In genomic region chr2:136115183-136115751, GRCh38 we compare ENCODE assay signal across 10 cellular contexts. TPM values are rescaled to one million over a fixed set of nuclear protein-coding genes. Genes with fewer than 3 reads are reported as not detected.
DNase-seq lines count a peak whose midpoint lies in the region; ATAC-seq and TF ChIP-seq lines count a peak whose summit lies in the region.
"Had no signal": no experiment of that assay in that cellular context is flagged by ENCODE, and none has a peak within 500 bp of the region (broad histone marks: within the 10 kb centered on the region; RNA-seq: fewer than 3 reads in every experiment).

No MANE protein-coding gene starts in this region.

- no peaks in the 10 kb centered on the region for H3K4me1 ChIP-seq in breast epithelium
- H3K4me1 ChIP-seq in upper lobe of left lung, result peaks cover 36 to 42% (median 39%) of the 10 kb centered on the region in 4 donors
- H3K4me1 ChIP-seq in heart left ventricle, result peaks cover 0 to 64% (median 19%) of the 10 kb centered on the region in 12 donors

- ATAC-seq in activated B cell treated with CpG ODN at 0.5 μM for 24 hours (ENCODE audit: low read depth), result no peak
- ATAC-seq in upper lobe of left lung (ENCODE audit: low FRiP score in 2 of 2), result no peak
- no peak for ATAC-seq in heart left ventricle
- ATAC-seq: activated CD4-positive, CD25-positive, alpha-beta regulatory T cell treated with anti-CD3 and anti-CD28 coated beads, Interleukin-2, amount 50 U/mL, for 24 hours had no signal

- no peaks in the 10 kb centered on the region for H3K9me3 ChIP-seq in breast epithelium
- H3K9me3 ChIP-seq in upper lobe of left lung, result no peaks in the 10 kb centered on the region
- H3K9me3 ChIP-seq in heart left ventricle, result no peaks in the 10 kb centered on the region

- TF ChIP-seq EP300 in upper lobe of left lung (IDR thresholded peaks at IDR 0.05), result no peak

- DNase-seq in breast epithelium (ENCODE audit: low spot score in 2 of 2), result no peak
- no peak for DNase-seq in MCF 10A (ENCODE audit: unreplicated experiment)
- no peak for DNase-seq in activated B cell treated with CpG ODN at 0.5 μM for 24 hours
- peak; percentile 20 for DNase-seq in medulla oblongata (ENCODE audit: extremely low spot score)
- DNase-seq in upper lobe of left lung, result no peak
- no peak for DNase-seq in NCI-H446 (lab: John Stamatoyannopoulos, UW)
- DNase-seq in DMS53 (lab: John Stamatoyannopoulos, UW), result no peak
- DNase-seq in heart left ventricle, result no peak
- DNase-seq: NCI-H2029 had no signal

- H3K27me3 ChIP-seq in breast epithelium (no peaks in the 10 kb centered on the region), upper lobe of left lung (no peaks in the 10 kb centered on the region), heart left ventricle (peaks cover 0 to 35% (median 29%) of the 10 kb centered on the region in 9 donors)

- H3K36me3 Mint-ChIP-seq in MCF 10A (ENCODE audit: insufficient read depth, unreplicated experiment), result peaks cover 17% of the 10 kb centered on the region
- H3K36me3 Mint-ChIP-seq in activated B cell treated with CpG ODN at 0.5 μM for 24 hours (ENCODE audit: low read depth), result peaks cover 60% of the 10 kb centered on the region

- POLR2A ChIA-PET in MCF 10A (lab: Yijun Ruan, JAX), result interaction anchor here (0.7 kb wide), 1 partner anchor 236 kb away, joined by 3 read pairs; no protein-coding TSS in a partner anchor
- POLR2A ChIA-PET in activated B cell treated with CpG ODN at 0.5 μM for 24 hours (lab: Charles Lee), result interaction anchor here (0.7 to 10.9 kb wide), 14 partner anchors 10 to 269 kb away, joined by 3 to 478 read pairs (median 6); partner anchors contain the start of gene DARS1

- no peaks in the 10 kb centered on the region for H3K27me3 Mint-ChIP-seq in MCF 10A (ENCODE audit: insufficient read depth, unreplicated experiment)
- H3K27me3 Mint-ChIP-seq in activated B cell treated with CpG ODN at 0.5 μM for 24 hours, result no peaks in the 10 kb centered on the region

- no peaks in the 10 kb centered on the region for H3K36me3 ChIP-seq in breast epithelium
- peaks cover 0 to 5% (median 0%) of the 10 kb centered on the region in 4 donors for H3K36me3 ChIP-seq in upper lobe of left lung
- H3K36me3 ChIP-seq in heart left ventricle, result peaks cover 0 to 26% (median 7%) of the 10 kb centered on the region in 9 donors

- CTCF ChIA-PET in MCF 10A (lab: Yijun Ruan, JAX) (no interaction called here), activated B cell treated with CpG ODN at 0.5 μM for 24 hours (lab: Charles Lee) (interaction anchor here (2.2 kb wide), 1 partner anchor 118 kb away, joined by 8 read pairs; no protein-coding TSS in a partner anchor)

- peak overlapping the region in 2 of 3 donors; percentile 5 to 81 for H3K4me3 ChIP-seq in breast epithelium
- peak overlapping the region in 3 of 4 donors; percentile 57 to 60 (median 59) for H3K4me3 ChIP-seq in upper lobe of left lung
- peak overlapping the region in 4 of 12 donors; percentile 67 to 82 (median 72) for H3K4me3 ChIP-seq in heart left ventricle

- no TSS peak for BruUV-seq in MCF 10A (replicated peaks; lab: Mats Ljungman, UMichigan)

- H3K4me1 Mint-ChIP-seq in MCF 10A (ENCODE audit: insufficient read depth, unreplicated experiment), result peaks cover 18% of the 10 kb centered on the region
- H3K4me1 Mint-ChIP-seq in activated B cell treated with CpG ODN at 0.5 μM for 24 hours, result peaks cover 67% of the 10 kb centered on the region

- TF ChIP-seq POLR2A in breast epithelium (IDR thresholded peaks at IDR 0.05) (no peak), upper lobe of left lung (IDR thresholded peaks at IDR 0.05) (no peak), heart left ventricle (IDR thresholded peaks at IDR 0.05) (no peak)

- H3K9me3 Mint-ChIP-seq in MCF 10A (ENCODE audit: unreplicated experiment) (no peaks in the 10 kb centered on the region), activated B cell treated with CpG ODN at 0.5 μM for 24 hours (no peaks in the 10 kb centered on the region)

- WGBS in upper lobe of left lung, 2 donors, result 85 to 91% methylated on average over 12 of the region's 12 CpGs
- WGBS in heart left ventricle, 4 donors, result 91 to 95% (median 92%) methylated on average over 12 of the region's 12 CpGs

- TF ChIP-seq CTCF in breast epithelium (IDR thresholded peaks at IDR 0.05), result no peak
- TF ChIP-seq CTCF in MCF 10A (IDR thresholded peaks at IDR 0.05; ENCODE audit: unreplicated experiment), result no peak
- TF ChIP-seq CTCF in activated B cell treated with CpG ODN at 0.5 μM for 24 hours (IDR thresholded peaks at IDR 0.05), result no peak
- TF ChIP-seq CTCF in upper lobe of left lung (IDR thresholded peaks at IDR 0.05), result no peak
- no peak for TF ChIP-seq CTCF in heart left ventricle (IDR thresholded peaks at IDR 0.05)

- no peak overlapping the region for H3K27ac ChIP-seq in breast epithelium
- peak overlapping the region in 2 of 4 donors; percentile 90 to 97 for H3K27ac ChIP-seq in upper lobe of left lung
- peak overlapping the region in 1 of 12 donors; percentile 64 for H3K27ac ChIP-seq in heart left ventricle

- H3K27ac Mint-ChIP-seq in MCF 10A (ENCODE audit: low read depth, unreplicated experiment) (no peak overlapping the region), activated B cell treated with CpG ODN at 0.5 μM for 24 hours (peak overlapping the region; percentile 61)

- H3K4me3 Mint-ChIP-seq in MCF 10A (ENCODE audit: unreplicated experiment) (no peak overlapping the region), activated B cell treated with CpG ODN at 0.5 μM for 24 hours (peak overlapping the region; percentile 96)

- intact Hi-C loops in breast epithelium (cut with DNase I; ENCODE audit: low total_unique reads) (no loop called here), MCF 10A (cut with micrococcal nuclease) (loop anchor here (5.0 kb wide), 2 partner anchors 203 to 262 kb away; no protein-coding TSS in a partner anchor), activated B cell treated with CpG ODN at 0.5 μM for 24 hours (cut with micrococcal nuclease) (loop anchor here (5.0 kb wide), 1 partner anchor 212 kb away; no protein-coding TSS in a partner anchor), heart left ventricle (cut with DNase I) (loop anchor here in 8 of 10 donors (5.0 to 10.0 kb wide), 10 partner anchors 88 to 267 kb away; partner anchors contain the start of gene DARS1 (in 2 of the 8))

RNA-seq across cellular contexts. Expression of gene CXCR4, which starts 2.7 kb away (rescaled TPM):
- 10 to 100 TPM; 25.8 to 80.3 (median 32.4) TPM for total RNA-seq in breast epithelium
- total RNA-seq in MCF 10A (2022), result 0.54 and 1.1 TPM in 2 replicates
- 200 and 213 TPM in 2 replicates for total RNA-seq in activated B cell treated with CpG ODN at 0.5 μM for 24 hours
- total RNA-seq in upper lobe of left lung, result 10 to 100 TPM; 27.3 to 71.2 (median 56.6) TPM
- 10 to 100 TPM in 2 of 9 donors, 1 to 10 TPM in 7; 1.2 to 21.3 (median 3.7) TPM for total RNA-seq in heart left ventricle
- 1 to 10 TPM; 1.1 to 4.3 TPM for polyA plus RNA-seq in heart left ventricle
